ENCODE assay signal across 14 cellular contexts in genomic region chr13:110012102-110012739, GRCh38.
DNase-seq lines count a peak whose midpoint lies in the region; ATAC-seq and TF ChIP-seq lines count a peak whose summit lies in the region.
"Had no signal": no experiment of that assay in that cellular context is flagged by ENCODE, and none has a peak within 500 bp of the region (broad histone marks: within the 10 kb centered on the region; RNA-seq: fewer than 3 reads in every experiment).

No MANE protein-coding gene starts in this region.

- TF ChIP-seq CTCF in Calu3 (IDR thresholded peaks at IDR 0.05; ENCODE audit: unreplicated experiment) (no peak), PC-3 (conservative IDR thresholded peaks at IDR 0.05; ENCODE audit: low read depth, low read length) (no peak), epithelial cell of proximal tubule (conservative IDR thresholded peaks at IDR 0.05; ENCODE audit: low read depth, low read length) (no peak), osteocyte (IDR thresholded peaks at IDR 0.05) (no peak)

- H3K4me1 ChIP-seq in PC-3 (ENCODE audit: insufficient read depth, low read length), result peaks cover 64% of the 10 kb centered on the region
- H3K4me1 ChIP-seq: thyroid gland had no signal

- H3K4me2 ChIP-seq in PC-3 (ENCODE audit: low read length), result peak overlapping the region; percentile 68
- H3K4me2 ChIP-seq: neural progenitor cell had no signal

- peak overlapping the region; percentile 30; the same call in 1 of the 2 replicates for H3K9ac ChIP-seq in PC-3 (ENCODE audit: low read length)
- H3K9ac ChIP-seq: neural progenitor cell had no signal

- no peaks in the 10 kb centered on the region for H3K27me3 Mint-ChIP-seq in Calu3 (ENCODE audit: unreplicated experiment)
- H3K27me3 Mint-ChIP-seq in osteocyte (ENCODE audit: unreplicated experiment), result no peaks in the 10 kb centered on the region

- ATAC-seq in PC-3, result peak; percentile 74
- no peak for ATAC-seq in HG03520 (IDR thresholded peaks at IDR 0.05; ENCODE audit: unreplicated experiment)
- ATAC-seq in GM19467 (IDR thresholded peaks at IDR 0.05; ENCODE audit: unreplicated experiment), result no peak

- H3F3A ChIP-seq in PC-3 (ENCODE audit: low read length, unreplicated experiment), result peaks cover 13% of the 10 kb centered on the region

- intact Hi-C loops in Calu3 (cut with micrococcal nuclease; ENCODE audit: unreplicated experiment) (loop anchor here (5.0 kb wide), 1 partner anchor 85 kb away; no protein-coding TSS in a partner anchor), PC-3 (cut with micrococcal nuclease) (loop anchor here (10.0 kb wide), 1 partner anchor 747 kb away; no protein-coding TSS in a partner anchor)

- H3K4me3 Mint-ChIP-seq in Calu3 (ENCODE audit: low read depth, unreplicated experiment), result peak overlapping the region; percentile 43
- peak overlapping the region; percentile 50 for H3K4me3 Mint-ChIP-seq in osteocyte (ENCODE audit: unreplicated experiment)
- H3K4me3 Mint-ChIP-seq: neural progenitor cell; T-helper 2 cell treated with Interferon-gamma antibody and Interleukin-4, amounts not matched to agents 5 μg/mL and 100 μg/mL, for 36 hours had no signal

- no peaks in the 10 kb centered on the region for H3K9me2 ChIP-seq in PC-3 (replicated peaks; ENCODE audit: low read length)

- H4K20me1 ChIP-seq in PC-3 (ENCODE audit: low read length), result no peaks in the 10 kb centered on the region

- no peak overlapping the region for H2AFZ ChIP-seq in PC-3 (ENCODE audit: low read length)
- H2AFZ ChIP-seq: neural progenitor cell had no signal

- H3K4me1 Mint-ChIP-seq in Calu3 (ENCODE audit: low read depth, unreplicated experiment) (peaks cover 17% of the 10 kb centered on the region), osteocyte (ENCODE audit: unreplicated experiment) (peaks cover 71% of the 10 kb centered on the region)

- POLR2A ChIA-PET in PC-3 (lab: Charles Lee; ENCODE audit: unreplicated experiment), result no interaction called here

- H3K36me3 ChIP-seq in PC-3 (ENCODE audit: low read depth, low read length), result no peaks in the 10 kb centered on the region
- H3K36me3 ChIP-seq: neural progenitor cell, thyroid gland had no signal

- H3K36me3 Mint-ChIP-seq in Calu3 (ENCODE audit: insufficient read depth, unreplicated experiment) (no peaks in the 10 kb centered on the region), osteocyte (ENCODE audit: unreplicated experiment) (no peaks in the 10 kb centered on the region)
- H3K36me3 Mint-ChIP-seq: neural progenitor cell had no signal

- CTCF ChIA-PET in Calu3 (lab: Charles Lee), result no interaction called here
- CTCF ChIA-PET in PC-3 (lab: Charles Lee), result no interaction called here

- peak overlapping the region; percentile 9; the same call in 1 of the 2 replicates for H3K4me3 ChIP-seq in PC-3 (ENCODE audit: low read length)
- H3K4me3 ChIP-seq in epithelial cell of proximal tubule (ENCODE audit: low read depth, low read length), result no peak overlapping the region
- H3K4me3 ChIP-seq: neural progenitor cell, thyroid gland had no signal

- H3K79me2 ChIP-seq in PC-3 (ENCODE audit: low read length), result no peaks in the 10 kb centered on the region

- no TSS peak for BruUV-seq in Calu3 (replicated peaks; lab: Mats Ljungman, UMichigan)
- BruUV-seq in PC-3 (replicated peaks; lab: Mats Ljungman, UMichigan), result no TSS peak

- peak overlapping the region; percentile 83 for H3K27ac ChIP-seq in PC-3 (ENCODE audit: low read length)
- H3K27ac ChIP-seq: neural progenitor cell, thyroid gland had no signal

- DNase-seq in Calu3 (peak; percentile 22), PC-3 (peak; percentile 89), epithelial cell of proximal tubule (ENCODE audit: low read depth) (peak; percentile 97), osteocyte (ENCODE audit: extremely low spot score, unreplicated experiment) (no peak), 8988T (no peak), NCI-H1436 treated with DMSO at 0.1 percent for 48 hours (lab: John Stamatoyannopoulos, UW) (no peak)
- DNase-seq: central memory CD4-positive, alpha-beta T cell; DMS79; KBM-7; thyroid gland had no signal

- H3K27me3 ChIP-seq in PC-3 (ENCODE audit: low read length), result no peaks in the 10 kb centered on the region
- H3K27me3 ChIP-seq: neural progenitor cell, thyroid gland had no signal

- H3K27ac Mint-ChIP-seq in Calu3 (ENCODE audit: unreplicated experiment) (peak overlapping the region; percentile 93), osteocyte (ENCODE audit: unreplicated experiment) (peak overlapping the region; percentile 91)
- H3K27ac Mint-ChIP-seq: neural progenitor cell; T-helper 2 cell treated with Interferon-gamma antibody and Interleukin-4, amounts not matched to agents 5 μg/mL and 100 μg/mL, for 36 hours had no signal

- H3K9me3 ChIP-seq in PC-3 (ENCODE audit: low read length), result no peaks in the 10 kb centered on the region
- H3K9me3 ChIP-seq: thyroid gland had no signal

- no peaks in the 10 kb centered on the region for H3K9me3 Mint-ChIP-seq in Calu3 (ENCODE audit: low read depth, unreplicated experiment)
- no peaks in the 10 kb centered on the region for H3K9me3 Mint-ChIP-seq in osteocyte (ENCODE audit: unreplicated experiment)
- H3K9me3 Mint-ChIP-seq: neural progenitor cell; T-helper 2 cell treated with Interferon-gamma antibody and Interleukin-4, amounts not matched to agents 5 μg/mL and 100 μg/mL, for 36 hours had no signal

Comparison
In these comparisons a context has a peak if more than half of its experiments do, and no peak if none do; other contexts are left out.
1. DNase-seq: peak in Calu3 (single experiment), PC-3 (single experiment) and epithelial cell of proximal tubule (single experiment); none in osteocyte (single experiment), 8988T (single experiment) and NCI-H1436 treated with DMSO at 0.1 percent for 48 hours (single experiment).